In genomic region chr16:89994389-89994720, GRCh38 we compare ENCODE assay signal across 8 cellular contexts. TPM values are rescaled to one million over a fixed set of nuclear protein-coding genes. Genes with fewer than 3 reads are reported as not detected.
DNase-seq lines count a peak whose midpoint lies in the region; ATAC-seq and TF ChIP-seq lines count a peak whose summit lies in the region.

No MANE protein-coding gene starts in this region.

- H3K27ac ChIP-seq in caudate nucleus (ENCODE audit: low read depth, low read length), result peak overlapping the region; percentile 92

- H3K27me3 Mint-ChIP-seq in stimulated activated naive CD8-positive, alpha-beta T cell treated with anti-CD3 and anti-CD28 coated beads, Interleukin-15, Interleukin-2, amounts not matched to agents 100 ng/mL and 50 ng/mL, for 24 hours, result peaks cover 9% of the 10 kb centered on the region
- no peaks in the 10 kb centered on the region for H3K27me3 Mint-ChIP-seq in mesothelial cell of epicardium (ENCODE audit: low read depth)

- H3K36me3 Mint-ChIP-seq in stimulated activated naive CD8-positive, alpha-beta T cell treated with anti-CD3 and anti-CD28 coated beads, Interleukin-15, Interleukin-2, amounts not matched to agents 100 ng/mL and 50 ng/mL, for 24 hours (ENCODE audit: low read depth), result peaks cover 71% of the 10 kb centered on the region
- H3K36me3 Mint-ChIP-seq in mesothelial cell of epicardium, result peaks cover 33% of the 10 kb centered on the region

- no peak for ATAC-seq in stimulated activated naive CD8-positive, alpha-beta T cell treated with anti-CD3 and anti-CD28 coated beads, Interleukin-15, Interleukin-2, amounts not matched to agents 100 U/mL and 50 U/mL, for 24 hours
- ATAC-seq in GM18511 (IDR thresholded peaks at IDR 0.05; ENCODE audit: unreplicated experiment), result no peak

- H3K4me1 Mint-ChIP-seq in stimulated activated naive CD8-positive, alpha-beta T cell treated with anti-CD3 and anti-CD28 coated beads, Interleukin-15, Interleukin-2, amounts not matched to agents 100 ng/mL and 50 ng/mL, for 24 hours (ENCODE audit: low read depth), result peaks cover 20% of the 10 kb centered on the region
- H3K4me1 Mint-ChIP-seq in mesothelial cell of epicardium, result peaks cover 8% of the 10 kb centered on the region

- no peak for DNase-seq in stimulated activated naive CD8-positive, alpha-beta T cell treated with anti-CD3 and anti-CD28 coated beads, Interleukin-15, Interleukin-2, amounts not matched to agents 100 U/mL and 50 U/mL, for 24 hours
- DNase-seq in caudate nucleus (lab: John Stamatoyannopoulos, UW) (no peak), mesothelial cell of epicardium (ENCODE audit: low spot score in 2 of 2, unreplicated experiment in 2 of 2) (no peak), SW480 (ENCODE audit: low spot score) (no peak), SHP77 (lab: John Stamatoyannopoulos, UW) (no peak), A172 (ENCODE audit: low spot score) (no peak)

- H3K4me3 Mint-ChIP-seq in stimulated activated naive CD8-positive, alpha-beta T cell treated with anti-CD3 and anti-CD28 coated beads, Interleukin-15, Interleukin-2, amounts not matched to agents 100 ng/mL and 50 ng/mL, for 24 hours, result peak overlapping the region; percentile 73
- H3K4me3 Mint-ChIP-seq in mesothelial cell of epicardium, result no peak overlapping the region

- H3K27ac Mint-ChIP-seq in stimulated activated naive CD8-positive, alpha-beta T cell treated with anti-CD3 and anti-CD28 coated beads, Interleukin-15, Interleukin-2, amounts not matched to agents 100 ng/mL and 50 ng/mL, for 24 hours, result peak overlapping the region; percentile 95
- H3K27ac Mint-ChIP-seq in mesothelial cell of epicardium, result peak overlapping the region; percentile 92

- no peak for TF ChIP-seq CTCF in mesothelial cell of epicardium (IDR thresholded peaks at IDR 0.05; ENCODE audit: unreplicated experiment)

- peaks cover 3% of the 10 kb centered on the region for H3K9me3 Mint-ChIP-seq in stimulated activated naive CD8-positive, alpha-beta T cell treated with anti-CD3 and anti-CD28 coated beads, Interleukin-15, Interleukin-2, amounts not matched to agents 100 ng/mL and 50 ng/mL, for 24 hours
- no peaks in the 10 kb centered on the region for H3K9me3 Mint-ChIP-seq in mesothelial cell of epicardium

RNA-seq across cellular contexts. Expression of gene DBNDD1, which starts 24.9 kb away (rescaled TPM):
- 10.2 to 11.5 TPM (median 10.7 TPM) in 3 replicates for total RNA-seq in mesothelial cell of epicardium
- total RNA-seq in A172 (2014; rRNA removed; shearing (Covaris generic)), result 28.9 and 30.1 TPM in 2 replicates

RNA-seq across cellular contexts. Expression of gene DEF8, which starts 45.8 kb away (rescaled TPM):
- 70.9 to 74.2 TPM (median 74.1 TPM) in 3 replicates for total RNA-seq in mesothelial cell of epicardium
- 116 and 146 TPM in 2 replicates for total RNA-seq in A172 (2014; rRNA removed; shearing (Covaris generic))
